ENCODE assay signal across 9 cellular contexts in the genomic region with DNA sequence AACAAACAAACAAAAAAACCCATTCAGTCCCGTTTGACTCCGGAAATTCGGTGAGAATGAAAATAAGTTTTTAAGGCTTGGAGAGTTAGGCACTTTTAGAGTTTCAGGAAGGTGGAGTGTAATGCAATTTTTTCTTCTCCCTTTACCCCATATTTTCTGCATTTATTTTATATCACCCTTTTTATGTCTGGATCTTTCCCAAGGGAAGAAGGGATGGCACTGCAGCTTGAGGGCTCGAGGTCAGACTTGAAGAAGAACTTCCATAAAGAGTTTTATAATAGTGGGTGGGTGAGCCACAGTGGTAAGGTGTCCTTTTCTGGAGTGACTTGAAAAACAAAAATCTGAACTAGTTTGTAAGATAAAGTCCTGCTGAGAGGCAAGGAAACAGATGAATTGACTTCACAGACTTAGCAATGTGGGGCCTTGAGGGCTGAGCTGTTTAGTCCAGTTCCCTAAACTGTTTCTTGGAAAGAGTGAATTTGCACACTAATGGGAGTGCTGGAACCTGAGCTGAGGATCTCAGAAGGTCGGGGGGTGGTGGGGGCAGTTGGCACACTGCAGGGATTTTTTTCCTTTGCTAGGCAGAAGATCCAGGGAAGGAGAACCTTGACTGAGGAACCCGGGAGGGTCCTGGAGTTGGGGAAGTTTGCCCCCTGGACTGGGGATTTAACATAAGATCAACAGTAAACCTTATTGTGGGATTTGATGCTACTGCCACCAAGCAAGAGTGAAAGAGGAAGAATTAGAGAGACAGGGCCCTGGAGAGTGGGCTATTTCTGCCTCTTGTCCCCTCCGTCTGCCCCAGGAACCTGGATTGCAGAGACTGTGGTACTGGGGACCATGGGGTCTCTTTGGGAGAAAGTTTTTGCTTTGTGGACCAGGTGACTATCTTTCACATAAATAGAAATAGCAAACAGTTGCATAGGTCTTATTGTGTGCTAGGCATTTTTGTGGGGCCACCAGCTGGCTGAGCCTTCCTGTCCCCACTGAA. TPM values are rescaled to one million over a fixed set of nuclear protein-coding genes. Genes with fewer than 3 reads are reported as not detected.
DNase-seq lines count a peak whose midpoint lies in the region; ATAC-seq, FAIRE-seq and TF ChIP-seq lines count a peak whose summit lies in the region.
"Had no signal": no experiment of that assay in that cellular context is flagged by ENCODE, and none has a peak within 500 bp of the region (broad histone marks: within the 10 kb centered on the region; RNA-seq: fewer than 3 reads in every experiment).

No MANE protein-coding gene starts in this region.

- no peak for TF ChIP-seq POLR2A in IMR-90 (IDR thresholded peaks at IDR 0.05; ENCODE audit: low read depth, low read length)

- H3K4me1 Mint-ChIP-seq in CD8-positive, alpha-beta memory T cell, result peaks cover 6 to 16% (median 8%) of the 10 kb centered on the region in 3 donors
- H3K4me1 Mint-ChIP-seq in astrocyte (ENCODE audit: low read depth, unreplicated experiment) (peaks cover 40% of the 10 kb centered on the region), natural killer cell (peaks cover 0 to 11% of the 10 kb centered on the region in 2 donors)

- no peak overlapping the region for H3K9ac ChIP-seq in IMR-90 (ENCODE audit: low read depth, low read length)
- H3K9ac ChIP-seq in astrocyte (ENCODE audit: low read length), result peak overlapping the region; percentile 94
- H3K9ac ChIP-seq in colonic mucosa (ENCODE audit: low read depth in 2 of 2, low read length in 2 of 2), result no peak overlapping the region

- H4K8ac ChIP-seq in IMR-90 (ENCODE audit: low read depth in 2 of 2, low read length in 2 of 2), result peak overlapping the region in 1 of 2 experiments; percentile 36; a peak in 1 of 4 replicates

- no peak overlapping the region for H3K4me3 ChIP-seq in CD8-positive, alpha-beta memory T cell (ENCODE audit: low read length)
- H3K4me3 ChIP-seq in IMR-90 (ENCODE audit: insufficient read depth, low read depth, low read length), result peak overlapping the region; percentile 71
- peak overlapping the region; percentile 71 for H3K4me3 ChIP-seq in astrocyte (ENCODE audit: insufficient read depth, low read depth, low read length)
- H3K4me3 ChIP-seq in colonic mucosa, result no peak overlapping the region

- H3K4me1 ChIP-seq in CD8-positive, alpha-beta memory T cell (ENCODE audit: insufficient read depth, low read length), result peaks cover 6% of the 10 kb centered on the region
- peaks cover 11% of the 10 kb centered on the region for H3K4me1 ChIP-seq in IMR-90 (ENCODE audit: control insufficient read depth, insufficient read depth, low read length)
- peaks cover 20% of the 10 kb centered on the region for H3K4me1 ChIP-seq in astrocyte (ENCODE audit: insufficient read depth, low read length)
- no peaks in the 10 kb centered on the region for H3K4me1 ChIP-seq in colonic mucosa

- H4K5ac ChIP-seq in IMR-90 (ENCODE audit: low read depth, low read length), result no peak overlapping the region

- POLR2A ChIA-PET in CD8-positive, alpha-beta memory T cell (lab: Charles Lee), result interaction anchor here (0.6 kb wide), 1 partner anchor 10 kb away, joined by 3 read pairs; no protein-coding TSS in a partner anchor
- POLR2A ChIA-PET in IMR-90 (lab: Charles Lee; ENCODE audit: unreplicated experiment), result interaction anchor here (0.5 to 0.6 kb wide), 2 partner anchors 141 to 1802 kb away, joined by 4 to 9 read pairs; no protein-coding TSS in a partner anchor

- H3K27ac ChIP-seq in CD8-positive, alpha-beta memory T cell (ENCODE audit: low read depth, low read length), result no peak overlapping the region
- H3K27ac ChIP-seq in IMR-90 (ENCODE audit: insufficient read depth, low read length), result no peak overlapping the region
- no peak overlapping the region for H3K27ac ChIP-seq in astrocyte (ENCODE audit: low read depth, low read length)
- H3K27ac ChIP-seq in colonic mucosa, result no peak overlapping the region

- CTCF ChIA-PET in CD8-positive, alpha-beta memory T cell (lab: Charles Lee), result interaction anchor here (0.7 to 2.1 kb wide), 6 partner anchors 8 to 142 kb away, joined by 3 to 10 read pairs (median 5); no protein-coding TSS in a partner anchor
- CTCF ChIA-PET in IMR-90 (lab: Yijun Ruan, JAX), result no interaction called here

- H4K20me1 ChIP-seq in IMR-90 (ENCODE audit: insufficient read depth, low read length), result peaks cover 7% of the 10 kb centered on the region
- H4K20me1 ChIP-seq in astrocyte (ENCODE audit: insufficient read depth, low read length), result peaks cover 50% of the 10 kb centered on the region

- H3K9me1 ChIP-seq in IMR-90 (ENCODE audit: insufficient read depth, low read length), result no peaks in the 10 kb centered on the region

- no peak overlapping the region for H2BK5ac ChIP-seq in IMR-90 (ENCODE audit: low read depth, low read length, poor library complexity, severe bottlenecking)

- H2BK20ac ChIP-seq in IMR-90 (ENCODE audit: low read depth, low read length), result no peak overlapping the region

- no peak for FAIRE-seq in astrocyte (lab: Jason Lieb, UNC)

- intact Hi-C loops in IMR-90 (cut with micrococcal nuclease) (no loop called here), natural killer cell (cut with micrococcal nuclease) (no loop called here), colonic mucosa (cut with DNase I) (no loop called here)

- in situ Hi-C loops in IMR-90 (cut with MboI; ENCODE audit: low sequenced_read_pairs), result no loop called here

- TF ChIP-seq CTCF in IMR-90 (conservative IDR thresholded peaks at IDR 0.05; ENCODE audit: low read depth, low read length) (no peak), astrocyte (IDR thresholded peaks at IDR 0.05; ENCODE audit: insufficient read depth, low read depth, low read length) (no peak), natural killer cell (IDR thresholded peaks at IDR 0.05) (no peak), colonic mucosa (IDR thresholded peaks at IDR 0.05) (no peak)

- no peak overlapping the region for H4K91ac ChIP-seq in IMR-90 (ENCODE audit: insufficient read depth, low read depth, low read length)

- peaks cover 15 to 72% of the 10 kb centered on the region in 2 experiments for H3K79me1 ChIP-seq in IMR-90 (ENCODE audit: low read depth in 1 of 2, low read length in 2 of 2)

- no peaks in the 10 kb centered on the region for H3K9me3 Mint-ChIP-seq in CD8-positive, alpha-beta memory T cell
- no peaks in the 10 kb centered on the region for H3K9me3 Mint-ChIP-seq in astrocyte (ENCODE audit: unreplicated experiment)
- no peaks in the 10 kb centered on the region for H3K9me3 Mint-ChIP-seq in natural killer cell

- H3K27me3 ChIP-seq in CD8-positive, alpha-beta memory T cell (ENCODE audit: insufficient read depth, low read length, poor library complexity, severe bottlenecking), result peaks cover 19% of the 10 kb centered on the region
- no peaks in the 10 kb centered on the region for H3K27me3 ChIP-seq in IMR-90 (ENCODE audit: control insufficient read depth, insufficient read depth, low read length)
- no peaks in the 10 kb centered on the region for H3K27me3 ChIP-seq in astrocyte (ENCODE audit: insufficient read depth, low read length)
- H3K27me3 ChIP-seq in colonic mucosa, result no peaks in the 10 kb centered on the region

- DNase-seq in CD8-positive, alpha-beta memory T cell, result no peak
- DNase-seq in IMR-90 (no peak), astrocyte (ENCODE audit: low read depth) (no peak), natural killer cell (no peak), putamen (ENCODE audit: low spot score) (no peak), NOMO-1 (lab: John Stamatoyannopoulos, UW; ENCODE audit: unreplicated experiment in 2 of 2) (no peak), colonic mucosa (no peak)
- DNase-seq: NCI-H2029 had no signal

- ATAC-seq in IMR-90 (ENCODE audit: low read depth) (no peak), natural killer cell (no peak)

- no TSS peak for BruUV-seq in IMR-90 (replicated peaks; lab: Mats Ljungman, UMichigan)

- H3K4me2 ChIP-seq in IMR-90 (ENCODE audit: low read depth, low read length), result peak overlapping the region; percentile 30; the same call in 1 of the 2 replicates
- peak overlapping the region; percentile 94 for H3K4me2 ChIP-seq in astrocyte (ENCODE audit: low read length)

- no peak overlapping the region for H2AK9ac ChIP-seq in IMR-90 (replicated peaks; ENCODE audit: low read depth, low read length, poor library complexity)

- H2AFZ ChIP-seq in IMR-90 (replicated peaks; ENCODE audit: low read length, poor library complexity) (no peak overlapping the region), astrocyte (ENCODE audit: low read depth, low read length) (no peak overlapping the region)

- H3K27me3 Mint-ChIP-seq in CD8-positive, alpha-beta memory T cell, result peaks cover 21 to 35% of the 10 kb centered on the region in 2 donors
- no peaks in the 10 kb centered on the region for H3K27me3 Mint-ChIP-seq in astrocyte (ENCODE audit: low read depth, unreplicated experiment)
- H3K27me3 Mint-ChIP-seq in natural killer cell (ENCODE audit: low read depth in 2 of 2), result peaks cover 12 to 33% of the 10 kb centered on the region in 2 donors

- no peak for TF ChIP-seq RAD21 in IMR-90 (IDR thresholded peaks at IDR 0.05; ENCODE audit: low read length)

- H3K9me3 ChIP-seq in CD8-positive, alpha-beta memory T cell (ENCODE audit: low read length), result no peaks in the 10 kb centered on the region
- H3K9me3 ChIP-seq in IMR-90 (ENCODE audit: control insufficient read depth, insufficient read depth, low read length) (no peaks in the 10 kb centered on the region), astrocyte (ENCODE audit: insufficient read depth, low read depth, low read length) (no peaks in the 10 kb centered on the region), colonic mucosa (no peaks in the 10 kb centered on the region)

- peak overlapping the region in 1 of 8 donors; percentile 24 for H3K27ac Mint-ChIP-seq in CD8-positive, alpha-beta memory T cell
- H3K27ac Mint-ChIP-seq in astrocyte (ENCODE audit: unreplicated experiment) (peak overlapping the region; percentile 83), natural killer cell (no peak overlapping the region)

- no peak overlapping the region for H3K56ac ChIP-seq in IMR-90 (ENCODE audit: extremely low read depth, insufficient read depth, low read length)

- H3K36me3 Mint-ChIP-seq in CD8-positive, alpha-beta memory T cell, result no peaks in the 10 kb centered on the region
- peaks cover 9% of the 10 kb centered on the region for H3K36me3 Mint-ChIP-seq in astrocyte (ENCODE audit: low read depth, unreplicated experiment)
- no peaks in the 10 kb centered on the region for H3K36me3 Mint-ChIP-seq in natural killer cell

- H3K4me3 Mint-ChIP-seq in CD8-positive, alpha-beta memory T cell, result peak overlapping the region in 6 of 7 donors; percentile 65 to 82 (median 78)
- peak overlapping the region; percentile 92 for H3K4me3 Mint-ChIP-seq in astrocyte (ENCODE audit: unreplicated experiment)
- H3K4me3 Mint-ChIP-seq in natural killer cell, result peak overlapping the region; percentile 86

- H2BK15ac ChIP-seq in IMR-90 (ENCODE audit: low read depth, low read length), result no peak overlapping the region

- no peak overlapping the region for H3K4ac ChIP-seq in IMR-90 (ENCODE audit: low read depth, low read length)

- no peak overlapping the region for H2AK5ac ChIP-seq in IMR-90 (ENCODE audit: low read depth, low read length)

- peaks cover 59% of the 10 kb centered on the region for H3K79me2 ChIP-seq in astrocyte (ENCODE audit: insufficient read depth, low read length)

- H3K23ac ChIP-seq in IMR-90 (ENCODE audit: low read depth, low read length), result peak overlapping the region; percentile 48; the same call in 1 of the 2 replicates

- H3K18ac ChIP-seq in IMR-90 (ENCODE audit: low read depth, low read length), result no peak overlapping the region

- dilution Hi-C loops in IMR-90 (cut with HindIII; ENCODE audit: low sequenced_read_pairs, unreplicated experiment), result no loop called here

- H3K14ac ChIP-seq in IMR-90 (replicated peaks; ENCODE audit: low read depth, low read length), result no peak overlapping the region

- WGBS in IMR-90 (ENCODE audit: extremely low coverage in 2 of 2, insufficient read length in 1 of 2), 2 experiments, result 29% methylated on average over 1 of the region's 7 CpGs; no CpG with 5 or more reads in 1 of the 2 experiments

- H3K36me3 ChIP-seq in CD8-positive, alpha-beta memory T cell (ENCODE audit: insufficient read depth, low read length), result no peaks in the 10 kb centered on the region
- no peaks in the 10 kb centered on the region for H3K36me3 ChIP-seq in IMR-90 (ENCODE audit: control insufficient read depth, insufficient read depth, low read length)
- peaks cover 2% of the 10 kb centered on the region for H3K36me3 ChIP-seq in astrocyte (ENCODE audit: insufficient read depth, low read length)
- no peaks in the 10 kb centered on the region for H3K36me3 ChIP-seq in colonic mucosa

- H2BK120ac ChIP-seq in IMR-90 (ENCODE audit: low read depth, low read length), result no peak overlapping the region

RNA-seq across cellular contexts. Expression of gene MEX3A, which starts 1.8 kb away (rescaled TPM):
- total RNA-seq in CD8-positive, alpha-beta memory T cell, result 1 to 10 TPM in 1 of 2 experiments, under 1 TPM in 1; 0.24 to 1.0 TPM
- polyA plus RNA-seq in CD8-positive, alpha-beta memory T cell, result not detected
- total RNA-seq in IMR-90 (2012; rRNA removed) (2.3 and 2.5 TPM in 2 replicates), astrocyte (32.9 and 37.6 TPM in 2 replicates), natural killer cell (under 1 TPM; 0.05 to 0.16 (median 0.14) TPM), colonic mucosa (1 to 10 TPM; 1.6 to 3.7 TPM)
- 9.0 and 11.6 TPM in 2 replicates for polyA plus RNA-seq in IMR-90 (2012; rRNA removed)
- 4.0 and 8.8 TPM in 2 replicates for polyA plus RNA-seq in IMR-90 (2012; cell fraction: cytosol; rRNA removed)
- polyA plus RNA-seq in IMR-90 (2012; cell fraction: nucleus; rRNA removed; ENCODE audit: low replicate concordance), result 14.6 and 16.6 TPM in 2 replicates
- total RNA-seq: mononuclear cell had no signal

RNA-seq across cellular contexts. Expression of gene RAB25, which starts 23.1 kb away (rescaled TPM):
- total RNA-seq in CD8-positive, alpha-beta memory T cell, result not detected
- polyA plus RNA-seq in CD8-positive, alpha-beta memory T cell, result 0.76 TPM
- not detected in 2 replicates for total RNA-seq in IMR-90 (2012; rRNA removed)
- not detected in 2 replicates for polyA plus RNA-seq in IMR-90 (2012; rRNA removed)
- 0.03 TPM in 1 of 2 replicates, not detected in the other for polyA plus RNA-seq in IMR-90 (2012; cell fraction: cytosol; rRNA removed)
- polyA plus RNA-seq in IMR-90 (2012; cell fraction: nucleus; rRNA removed; ENCODE audit: low replicate concordance), result 0.29 TPM in 1 of 2 replicates, not detected in the other
- 0.99 and 3.1 TPM in 2 replicates for total RNA-seq in astrocyte
- under 1 TPM in 1 of 3 donors, not detected in 2; 0.82 TPM for total RNA-seq in natural killer cell
- 100 to 1,000 TPM; 213 TPM for total RNA-seq in colonic mucosa

RNA-seq across cellular contexts. Expression of gene LAMTOR2, which starts 29.5 kb away (rescaled TPM):
- 10 to 100 TPM; 61.9 to 67.4 TPM for total RNA-seq in CD8-positive, alpha-beta memory T cell
- polyA plus RNA-seq in CD8-positive, alpha-beta memory T cell, result 134 TPM
- total RNA-seq in IMR-90 (2012; rRNA removed) (45.8 and 50.0 TPM in 2 replicates), astrocyte (60.1 and 62.6 TPM in 2 replicates), natural killer cell (10 to 100 TPM; 23.5 to 26.1 (median 24.6) TPM), colonic mucosa (10 to 100 TPM; 69.4 to 83.9 TPM)
- polyA plus RNA-seq in IMR-90 (2012; rRNA removed), result 89.0 and 106 TPM in 2 replicates
- 132 and 144 TPM in 2 replicates for polyA plus RNA-seq in IMR-90 (2012; cell fraction: cytosol; rRNA removed)
- 24.2 and 31.7 TPM in 2 replicates for polyA plus RNA-seq in IMR-90 (2012; cell fraction: nucleus; rRNA removed; ENCODE audit: low replicate concordance)

RNA-seq across cellular contexts. Expression of gene LMNA, which starts 30.4 kb away (rescaled TPM):
- total RNA-seq in CD8-positive, alpha-beta memory T cell, result 100 to 1,000 TPM; 325 to 335 TPM
- 13.9 TPM for polyA plus RNA-seq in CD8-positive, alpha-beta memory T cell
- total RNA-seq in IMR-90 (2012; rRNA removed), result 753 and 755 TPM in 2 replicates
- polyA plus RNA-seq in IMR-90 (2012; rRNA removed), result 563 and 927 TPM in 2 replicates
- 602 and 638 TPM in 2 replicates for polyA plus RNA-seq in IMR-90 (2012; cell fraction: cytosol; rRNA removed)
- polyA plus RNA-seq in IMR-90 (2012; cell fraction: nucleus; rRNA removed; ENCODE audit: low replicate concordance), result 1,137 and 1,144 TPM in 2 replicates
- 429 and 464 TPM in 2 replicates for total RNA-seq in astrocyte
- 100 to 1,000 TPM; 201 to 504 (median 273) TPM for total RNA-seq in natural killer cell
- total RNA-seq in colonic mucosa, result 100 to 1,000 TPM; 414 to 610 TPM

RNA-seq across cellular contexts. Expression of gene UBQLN4, which starts 30.5 kb away (rescaled TPM):
- 10 to 100 TPM; 59.4 to 61.9 TPM for total RNA-seq in CD8-positive, alpha-beta memory T cell
- polyA plus RNA-seq in CD8-positive, alpha-beta memory T cell, result 15.6 TPM
- total RNA-seq in IMR-90 (2012; rRNA removed) (8.8 and 9.7 TPM in 2 replicates), astrocyte (33.5 and 40.0 TPM in 2 replicates), natural killer cell (10 to 100 TPM; 14.4 to 23.5 (median 23.5) TPM), colonic mucosa (10 to 100 TPM; 23.2 to 43.4 TPM)
- polyA plus RNA-seq in IMR-90 (2012; rRNA removed), result 21.6 and 24.0 TPM in 2 replicates
- polyA plus RNA-seq in IMR-90 (2012; cell fraction: cytosol; rRNA removed), result 11.7 and 17.0 TPM in 2 replicates
- polyA plus RNA-seq in IMR-90 (2012; cell fraction: nucleus; rRNA removed; ENCODE audit: low replicate concordance), result 40.7 and 41.8 TPM in 2 replicates

Comparison
In these comparisons a context has a peak if more than half of its experiments do, and no peak if none do; other contexts are left out.
1. H3K4me3 ChIP-seq: peak in IMR-90 (single experiment) and astrocyte (single experiment); none in CD8-positive, alpha-beta memory T cell (single experiment) and colonic mucosa (single experiment).
2. RNA of gene RAB25, which starts 23.1 kb away (total RNA-seq): 213 TPM in colonic mucosa; 0.99 to 3.1 TPM in astrocyte, not detected in CD8-positive, alpha-beta memory T cell, not detected in IMR-90 and 0.82 TPM in natural killer cell; every median in the first group is over 10 times any median in the second.
3. Peak in every context shown above with its lines, with median percentiles within 50 percentile points of each other: H3K4me3 Mint-ChIP-seq.